1 cellular context compared by ENCODE assay signal in the genomic region with DNA sequence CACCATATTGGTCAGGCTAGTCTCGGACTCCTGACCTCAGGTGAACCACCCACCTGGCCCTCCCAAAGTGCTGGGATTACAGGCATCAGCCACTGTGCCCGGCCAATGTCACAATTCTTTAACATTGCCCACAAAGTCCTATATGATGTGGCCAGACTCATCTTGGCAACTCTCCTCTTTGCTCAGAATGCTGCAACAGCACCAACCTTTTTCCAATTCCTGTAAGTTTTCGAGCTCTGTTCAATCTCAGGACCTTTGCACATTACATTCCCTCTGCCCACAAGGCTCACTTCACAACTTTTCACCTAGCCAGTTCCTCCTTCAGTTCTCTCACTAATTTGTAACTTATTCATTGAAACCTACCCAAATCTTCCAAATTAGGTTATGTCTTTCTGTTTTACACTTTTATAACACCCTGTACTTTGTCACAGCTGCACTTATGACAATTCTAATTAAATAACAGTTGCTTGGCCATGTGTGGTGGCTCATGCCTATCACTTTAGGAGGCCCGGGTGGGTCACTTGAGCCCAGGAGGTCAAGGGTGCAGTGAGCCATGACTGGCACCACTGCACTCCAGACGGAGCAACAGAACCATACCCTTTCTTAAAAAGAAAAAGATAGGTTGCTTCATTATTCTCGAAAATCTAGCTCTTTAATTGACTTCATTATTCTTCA.
TF ChIP-seq lines count a peak whose summit lies in the region.

No MANE protein-coding gene starts in this region.

TF ChIP-seq in HepG2, 621 proteins besides CTCF, POLR2A, EP300 and RAD21 (continued from another document):
- TF ChIP-seq, protein P1, sequence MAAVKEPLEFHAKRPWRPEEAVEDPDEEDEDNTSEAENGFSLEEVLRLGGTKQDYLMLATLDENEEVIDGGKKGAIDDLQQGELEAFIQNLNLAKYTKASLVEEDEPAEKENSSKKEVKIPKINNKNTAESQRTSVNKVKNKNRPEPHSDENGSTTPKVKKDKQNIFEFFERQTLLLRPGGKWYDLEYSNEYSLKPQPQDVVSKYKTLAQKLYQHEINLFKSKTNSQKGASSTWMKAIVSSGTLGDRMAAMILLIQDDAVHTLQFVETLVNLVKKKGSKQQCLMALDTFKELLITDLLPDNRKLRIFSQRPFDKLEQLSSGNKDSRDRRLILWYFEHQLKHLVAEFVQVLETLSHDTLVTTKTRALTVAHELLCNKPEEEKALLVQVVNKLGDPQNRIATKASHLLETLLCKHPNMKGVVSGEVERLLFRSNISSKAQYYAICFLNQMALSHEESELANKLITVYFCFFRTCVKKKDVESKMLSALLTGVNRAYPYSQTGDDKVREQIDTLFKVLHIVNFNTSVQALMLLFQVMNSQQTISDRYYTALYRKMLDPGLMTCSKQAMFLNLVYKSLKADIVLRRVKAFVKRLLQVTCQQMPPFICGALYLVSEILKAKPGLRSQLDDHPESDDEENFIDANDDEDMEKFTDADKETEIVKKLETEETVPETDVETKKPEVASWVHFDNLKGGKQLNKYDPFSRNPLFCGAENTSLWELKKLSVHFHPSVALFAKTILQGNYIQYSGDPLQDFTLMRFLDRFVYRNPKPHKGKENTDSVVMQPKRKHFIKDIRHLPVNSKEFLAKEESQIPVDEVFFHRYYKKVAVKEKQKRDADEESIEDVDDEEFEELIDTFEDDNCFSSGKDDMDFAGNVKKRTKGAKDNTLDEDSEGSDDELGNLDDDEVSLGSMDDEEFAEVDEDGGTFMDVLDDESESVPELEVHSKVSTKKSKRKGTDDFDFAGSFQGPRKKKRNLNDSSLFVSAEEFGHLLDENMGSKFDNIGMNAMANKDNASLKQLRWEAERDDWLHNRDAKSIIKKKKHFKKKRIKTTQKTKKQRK (IDR thresholded peaks at IDR 0.05; ENCODE audit: low read length): no peak
- TF ChIP-seq ZNF329 (CRISPR knock-in tag; IDR thresholded peaks at IDR 0.05; ENCODE audit: low read depth) (no peak), ZMYM4 (CRISPR knock-in tag; IDR thresholded peaks at IDR 0.05) (no peak)
